In genomic region chr18:3585656-3586509, GRCh38 we compare ENCODE assay signal across 8 cellular contexts.
DNase-seq lines count a peak whose midpoint lies in the region; ATAC-seq, FAIRE-seq and TF ChIP-seq lines count a peak whose summit lies in the region.

No MANE protein-coding gene starts in this region.

- peak; percentile 2 for ATAC-seq in HG02884 (IDR thresholded peaks at IDR 0.05; ENCODE audit: unreplicated experiment)
- no peak for ATAC-seq in GM19467 (IDR thresholded peaks at IDR 0.05; ENCODE audit: unreplicated experiment)

- no peak for TF ChIP-seq POLR2A in GM12892 (IDR thresholded peaks at IDR 0.05; ENCODE audit: low read depth, low read length)

- no peak for DNase-seq in GM12892 (ENCODE audit: insufficient read length)
- DNase-seq in NCI-H187 (lab: John Stamatoyannopoulos, UW), result peak; percentile 44 to 58
- peak; percentile 32 to 84 (median 50) for DNase-seq in T-helper 2 cell
- DNase-seq in astrocyte of the hippocampus (ENCODE audit: low read depth, low spot score), result peak; percentile 81
- peak; percentile 20 to 57 for DNase-seq in hippocampal formation (lab: John Stamatoyannopoulos, UW)
- peak; percentile 59 for DNase-seq in stimulated activated CD4-positive, alpha-beta T cell treated with anti-CD3 and anti-CD28 coated beads, Interleukin-12 subunit alpha, Interleukin-12 subunit beta, amount 100 ng/mL, for 4 hours

- FAIRE-seq in GM12892 (lab: Jason Lieb, UNC), result peak; percentile 48
